Comparison of ENCODE assay signal across 2 cellular contexts in the genomic region with DNA sequence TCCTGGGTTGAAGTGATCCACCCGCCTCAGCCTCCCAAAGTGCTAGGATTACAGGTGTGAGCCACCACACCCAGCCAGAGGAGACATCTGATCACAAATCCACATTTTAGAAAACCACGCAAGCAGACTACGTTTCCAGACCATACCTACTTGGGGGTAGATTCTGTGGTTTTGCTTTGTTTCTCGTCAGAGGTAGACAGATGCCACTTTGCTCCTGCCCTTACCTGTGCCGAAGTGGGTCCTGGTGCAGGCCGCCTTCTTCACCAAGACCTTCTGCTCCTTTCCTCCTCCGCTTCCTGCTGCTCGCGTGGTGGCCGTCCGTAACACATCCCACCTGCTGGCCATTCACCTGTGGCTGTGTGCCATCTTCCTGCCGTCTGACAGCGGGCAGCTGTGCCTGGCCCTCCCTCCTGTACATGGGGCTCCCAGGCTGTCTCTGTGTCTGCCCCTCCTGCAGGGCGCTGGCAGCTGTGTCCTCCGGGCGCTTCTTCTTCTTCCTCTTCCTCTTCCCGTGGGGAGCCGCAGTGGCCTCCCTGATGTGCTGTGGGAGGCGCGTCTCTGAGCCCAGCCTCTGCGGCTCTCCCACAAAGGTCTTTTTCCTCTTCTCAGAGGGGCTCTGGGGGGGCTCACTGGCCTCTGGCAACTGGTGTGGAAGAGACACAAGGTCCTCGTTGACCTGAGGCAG.
TF ChIP-seq lines count a peak whose summit lies in the region.

No MANE protein-coding gene starts in this region.

TF ChIP-seq in A549, 52 proteins besides CTCF, POLR2A, EP300 and RAD21:
- TF ChIP-seq POLR2AphosphoS2 (conservative IDR thresholded peaks at IDR 0.05; ENCODE audit: low read length) = 0 out of 2 replicates have a peak, but pooled peaks have one; percentile 47
- TF ChIP-seq, protein P1, sequence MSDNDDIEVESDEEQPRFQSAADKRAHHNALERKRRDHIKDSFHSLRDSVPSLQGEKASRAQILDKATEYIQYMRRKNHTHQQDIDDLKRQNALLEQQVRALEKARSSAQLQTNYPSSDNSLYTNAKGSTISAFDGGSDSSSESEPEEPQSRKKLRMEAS (IDR thresholded peaks at IDR 0.05) = no peak

TF ChIP-seq in HepG2, 621 proteins besides CTCF, POLR2A, EP300 and RAD21:
- TF ChIP-seq POLR2AphosphoS2 (IDR thresholded peaks at IDR 0.05; ENCODE audit: low read depth, low read length) = 0 out of 2 replicates have a peak, but pooled peaks have one; percentile 37
- TF ChIP-seq, protein P2, sequence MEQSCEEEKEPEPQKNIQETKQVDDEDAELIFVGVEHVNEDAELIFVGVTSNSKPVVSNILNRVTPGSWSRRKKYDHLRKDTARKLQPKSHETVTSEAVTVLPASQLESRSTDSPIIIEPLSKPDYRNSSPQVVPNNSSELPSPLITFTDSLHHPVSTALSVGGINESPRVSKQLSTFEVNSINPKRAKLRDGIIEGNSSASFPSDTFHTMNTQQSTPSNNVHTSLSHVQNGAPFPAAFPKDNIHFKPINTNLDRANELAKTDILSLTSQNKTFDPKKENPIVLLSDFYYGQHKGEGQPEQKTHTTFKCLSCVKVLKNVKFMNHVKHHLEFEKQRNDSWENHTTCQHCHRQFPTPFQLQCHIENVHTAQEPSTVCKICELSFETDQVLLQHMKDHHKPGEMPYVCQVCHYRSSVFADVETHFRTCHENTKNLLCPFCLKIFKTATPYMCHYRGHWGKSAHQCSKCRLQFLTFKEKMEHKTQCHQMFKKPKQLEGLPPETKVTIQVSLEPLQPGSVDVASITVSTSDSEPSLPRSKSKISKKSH (CRISPR knock-in tag; IDR thresholded peaks at IDR 0.05; ENCODE audit: borderline replicate concordance) = no peak
- peak; percentile 77 for TF ChIP-seq AGO2 (optimal IDR thresholded peaks at IDR 0.05; ENCODE audit: low read depth, low read length)
